Comparison of ENCODE assay signal across 3 cellular contexts in the genomic region with DNA sequence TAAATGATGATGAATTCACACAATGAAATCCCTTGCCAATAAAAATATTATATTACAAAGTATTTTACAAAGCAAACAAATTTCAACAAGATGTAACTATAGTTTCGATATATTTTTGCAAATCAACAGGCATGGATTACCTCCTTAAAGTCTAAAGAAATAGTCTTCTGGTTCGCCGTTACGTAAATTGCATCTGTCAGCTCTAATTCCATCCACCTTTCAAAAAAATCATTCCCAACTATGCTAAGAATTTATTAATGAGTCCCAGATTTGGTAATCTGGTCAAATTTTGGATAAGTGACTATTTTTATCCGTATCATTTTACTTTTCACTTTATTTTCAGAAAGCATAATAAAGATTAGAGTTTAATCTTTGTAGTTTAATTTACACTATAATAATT.
TF ChIP-seq lines count a peak whose summit lies in the region.

No MANE protein-coding gene starts in this region.

TF ChIP-seq in A549, 52 proteins besides CTCF, POLR2A, EP300 and RAD21 (continued from another document):
- TF ChIP-seq MAFK (IDR thresholded peaks at IDR 0.05; ENCODE audit: partially characterized antibody), result peak; percentile 14

TF ChIP-seq in GM23338, 12 proteins besides CTCF, POLR2A, EP300 and RAD21:
- TF ChIP-seq, protein P1, sequence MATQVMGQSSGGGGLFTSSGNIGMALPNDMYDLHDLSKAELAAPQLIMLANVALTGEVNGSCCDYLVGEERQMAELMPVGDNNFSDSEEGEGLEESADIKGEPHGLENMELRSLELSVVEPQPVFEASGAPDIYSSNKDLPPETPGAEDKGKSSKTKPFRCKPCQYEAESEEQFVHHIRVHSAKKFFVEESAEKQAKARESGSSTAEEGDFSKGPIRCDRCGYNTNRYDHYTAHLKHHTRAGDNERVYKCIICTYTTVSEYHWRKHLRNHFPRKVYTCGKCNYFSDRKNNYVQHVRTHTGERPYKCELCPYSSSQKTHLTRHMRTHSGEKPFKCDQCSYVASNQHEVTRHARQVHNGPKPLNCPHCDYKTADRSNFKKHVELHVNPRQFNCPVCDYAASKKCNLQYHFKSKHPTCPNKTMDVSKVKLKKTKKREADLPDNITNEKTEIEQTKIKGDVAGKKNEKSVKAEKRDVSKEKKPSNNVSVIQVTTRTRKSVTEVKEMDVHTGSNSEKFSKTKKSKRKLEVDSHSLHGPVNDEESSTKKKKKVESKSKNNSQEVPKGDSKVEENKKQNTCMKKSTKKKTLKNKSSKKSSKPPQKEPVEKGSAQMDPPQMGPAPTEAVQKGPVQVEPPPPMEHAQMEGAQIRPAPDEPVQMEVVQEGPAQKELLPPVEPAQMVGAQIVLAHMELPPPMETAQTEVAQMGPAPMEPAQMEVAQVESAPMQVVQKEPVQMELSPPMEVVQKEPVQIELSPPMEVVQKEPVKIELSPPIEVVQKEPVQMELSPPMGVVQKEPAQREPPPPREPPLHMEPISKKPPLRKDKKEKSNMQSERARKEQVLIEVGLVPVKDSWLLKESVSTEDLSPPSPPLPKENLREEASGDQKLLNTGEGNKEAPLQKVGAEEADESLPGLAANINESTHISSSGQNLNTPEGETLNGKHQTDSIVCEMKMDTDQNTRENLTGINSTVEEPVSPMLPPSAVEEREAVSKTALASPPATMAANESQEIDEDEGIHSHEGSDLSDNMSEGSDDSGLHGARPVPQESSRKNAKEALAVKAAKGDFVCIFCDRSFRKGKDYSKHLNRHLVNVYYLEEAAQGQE (IDR thresholded peaks at IDR 0.05; ENCODE audit: unreplicated experiment), result no peak
- no peak for TF ChIP-seq STAT1 (IDR thresholded peaks at IDR 0.05; ENCODE audit: unreplicated experiment)
- TF ChIP-seq CREB1 (CRISPR knock-in tag; IDR thresholded peaks at IDR 0.05; ENCODE audit: low read depth), result no peak
- TF ChIP-seq NANOG (IDR thresholded peaks at IDR 0.05; ENCODE audit: borderline replicate concordance), result no peak
- no peak for TF ChIP-seq POLR2AphosphoS5 (IDR thresholded peaks at IDR 0.05; ENCODE audit: low read depth)

TF ChIP-seq in H1, 55 proteins besides CTCF, POLR2A, EP300 and RAD21 (continued from another document):
- TF ChIP-seq ZNF274 (IDR thresholded peaks at IDR 0.05; ENCODE audit: borderline replicate concordance, extremely low read depth, low read length) (no peak), CTBP2 (IDR thresholded peaks at IDR 0.05; ENCODE audit: borderline replicate concordance, insufficient read depth, insufficient read length, low read length) (no peak), POLR2AphosphoS5 (IDR thresholded peaks at IDR 0.05; ENCODE audit: low read depth, low read length) (no peak), EZH2 (IDR thresholded peaks at IDR 0.05; ENCODE audit: low read depth, low read length, severe bottlenecking) (no peak), SAP30 (IDR thresholded peaks at IDR 0.05; ENCODE audit: insufficient read depth, insufficient replicate concordance, low read length) (no peak), RXRA (IDR thresholded peaks at IDR 0.05; ENCODE audit: insufficient read depth, low read depth, low read length) (no peak), TBP (IDR thresholded peaks at IDR 0.05; ENCODE audit: low read depth, low read length) (no peak)
